In the genomic region with DNA sequence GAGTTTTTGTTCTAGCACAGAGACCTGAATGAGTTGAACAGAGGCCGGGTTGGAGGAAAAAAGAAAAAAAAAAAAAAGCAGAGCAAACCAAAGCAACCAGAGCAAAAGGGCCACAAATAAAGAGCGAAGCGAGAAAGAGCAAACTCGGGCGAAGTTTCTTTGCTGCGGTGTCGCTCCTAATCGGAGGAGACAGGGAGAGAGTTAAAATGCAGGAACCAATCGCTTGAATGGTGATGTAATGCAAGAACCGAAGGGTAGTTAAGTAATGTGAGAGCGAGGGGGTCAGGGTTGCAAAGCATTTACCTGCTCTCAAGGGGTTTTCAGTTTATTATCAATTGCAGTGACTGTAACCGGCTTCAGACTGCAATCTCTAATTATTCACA, we compare ENCODE assay signal across 8 cellular contexts.
DNase-seq lines count a peak whose midpoint lies in the region; ATAC-seq and TF ChIP-seq lines count a peak whose summit lies in the region.

No MANE protein-coding gene starts in this region.

- H3K36me3 Mint-ChIP-seq in activated naive CD4-positive, alpha-beta T cell treated with anti-CD3 and anti-CD28 coated beads for 36 hours (ENCODE audit: low read depth), result no peaks in the 10 kb centered on the region

- TSS peak; percentile 73 for BruUV-seq in mammary epithelial cell (replicated peaks; lab: Mats Ljungman, UMichigan)

- no peaks in the 10 kb centered on the region for H3K4me1 Mint-ChIP-seq in activated naive CD4-positive, alpha-beta T cell treated with anti-CD3 and anti-CD28 coated beads for 36 hours (ENCODE audit: low read depth)

- H3K27ac Mint-ChIP-seq in activated naive CD4-positive, alpha-beta T cell treated with anti-CD3 and anti-CD28 coated beads for 36 hours, result no peak overlapping the region

- peaks cover 26% of the 10 kb centered on the region for H3K27me3 Mint-ChIP-seq in activated naive CD4-positive, alpha-beta T cell treated with anti-CD3 and anti-CD28 coated beads for 36 hours (ENCODE audit: low read depth)

- peaks cover 31% of the 10 kb centered on the region for H3K79me2 ChIP-seq in mammary epithelial cell (ENCODE audit: insufficient read depth, low read length)

- intact Hi-C loops in mammary epithelial cell (cut with micrococcal nuclease), result loop anchor here (1.0 to 5.0 kb wide), 3 partner anchors 12 to 171 kb away; no protein-coding TSS in a partner anchor
- intact Hi-C loops in thyroid gland (cut with DNase I), result no loop called here
- intact Hi-C loops in activated naive CD4-positive, alpha-beta T cell treated with anti-CD3 and anti-CD28 coated beads for 36 hours (cut with micrococcal nuclease), result loop anchor here (5.0 kb wide), 1 partner anchor 389 kb away; no protein-coding TSS in a partner anchor

- H3K4me3 Mint-ChIP-seq in activated naive CD4-positive, alpha-beta T cell treated with anti-CD3 and anti-CD28 coated beads for 36 hours, result no peak overlapping the region

- no peak for ATAC-seq in GM21381 (IDR thresholded peaks at IDR 0.05; ENCODE audit: unreplicated experiment)

- in situ Hi-C loops in mammary epithelial cell (cut with MboI; ENCODE audit: low sequenced_read_pairs in 2 of 2), result no loop called here

- no peak for TF ChIP-seq POLR2A in thyroid gland (IDR thresholded peaks at IDR 0.05)

- CTCF ChIA-PET in mammary epithelial cell (lab: Charles Lee; ENCODE audit: low non-redundant PET), result interaction anchor here (1.1 kb wide), 1 partner anchor 115 kb away, joined by 3 read pairs; no protein-coding TSS in a partner anchor
- CTCF ChIA-PET in activated naive CD4-positive, alpha-beta T cell treated with anti-CD3 and anti-CD28 coated beads for 36 hours (lab: Charles Lee), result interaction anchor here (1.4 kb wide), 1 partner anchor 298 kb away, joined by 3 read pairs; no protein-coding TSS in a partner anchor

- H3K9ac ChIP-seq in mammary epithelial cell (ENCODE audit: insufficient read depth, low read length), result peak overlapping the region; percentile 100

- H3K9me3 ChIP-seq in mammary epithelial cell (replicated peaks; ENCODE audit: insufficient read depth, low read length), result no peaks in the 10 kb centered on the region
- no peaks in the 10 kb centered on the region for H3K9me3 ChIP-seq in thyroid gland

- H3K4me1 ChIP-seq in mammary epithelial cell (ENCODE audit: insufficient read depth, low read length) (peaks cover 25% of the 10 kb centered on the region), thyroid gland (peaks cover 9 to 36% of the 10 kb centered on the region in 2 donors)

- no peaks in the 10 kb centered on the region for H4K20me1 ChIP-seq in mammary epithelial cell (ENCODE audit: insufficient read depth, low read length)

- peak overlapping the region; percentile 88 for H3K4me2 ChIP-seq in mammary epithelial cell (ENCODE audit: insufficient read depth, low read depth, low read length)

- WGBS in mammary epithelial cell (ENCODE audit: low coverage, missing lambda C conversion rate), result 3% methylated on average over 10 of the region's 12 CpGs
- 17 to 25% methylated on average over 12 of the region's 12 CpGs for WGBS in thyroid gland, 2 donors

- no peak for TF ChIP-seq CTCF in mammary epithelial cell (conservative IDR thresholded peaks at IDR 0.05 in 1 of 2, IDR thresholded peaks at IDR 0.05 in 1 of 2; ENCODE audit: extremely low read depth in 1 of 2, insufficient read depth in 1 of 2, low read depth in 1 of 2, low read length in 2 of 2)
- no peak for TF ChIP-seq CTCF in thyroid gland (IDR thresholded peaks at IDR 0.05)

- H3K27ac ChIP-seq in mammary epithelial cell (ENCODE audit: insufficient read depth, low read depth, low read length) (peak overlapping the region; percentile 98), thyroid gland (peak overlapping the region; percentile 27 to 62 (median 41))

- H3K4me3 ChIP-seq in mammary epithelial cell (replicated peaks in 1 of 3; ENCODE audit: insufficient read depth in 1 of 3, low read depth in 2 of 3, low read length in 3 of 3), result peak overlapping the region; percentile 47 to 99 (median 79)
- H3K4me3 ChIP-seq in thyroid gland (replicated peaks in 1 of 3), result peak overlapping the region in 1 of 3 donors; percentile 15

- no peaks in the 10 kb centered on the region for H3K36me3 ChIP-seq in mammary epithelial cell (ENCODE audit: insufficient read depth, low read length)
- no peaks in the 10 kb centered on the region for H3K36me3 ChIP-seq in thyroid gland

- H2AFZ ChIP-seq in mammary epithelial cell (ENCODE audit: low read depth, low read length), result peak overlapping the region; percentile 66

- dilution Hi-C loops in mammary epithelial cell (cut with HindIII; ENCODE audit: low sequenced_read_pairs), result no loop called here

- DNase-seq in NCI-H748 (lab: John Stamatoyannopoulos, UW; ENCODE audit: unreplicated experiment) (peak; percentile 54), NCI-H748 treated with DMSO at 0.1 percent for 48 hours (lab: John Stamatoyannopoulos, UW) (no peak), mammary epithelial cell (peak; percentile 78), kidney tubule cell (ENCODE audit: low spot score) (peak; percentile 81), thyroid gland (no peak), NCI-H187 (lab: John Stamatoyannopoulos, UW) (no peak)
- DNase-seq in activated naive CD4-positive, alpha-beta T cell treated with anti-CD3 and anti-CD28 coated beads for 36 hours, result no peak

- H3K27me3 ChIP-seq in mammary epithelial cell (ENCODE audit: insufficient read depth, low read length) (no peaks in the 10 kb centered on the region), thyroid gland (no peaks in the 10 kb centered on the region)

- no peaks in the 10 kb centered on the region for H3K9me3 Mint-ChIP-seq in activated naive CD4-positive, alpha-beta T cell treated with anti-CD3 and anti-CD28 coated beads for 36 hours

Comparison
In these comparisons a context has a peak if more than half of its experiments do, and no peak if none do; other contexts are left out.
1. DNase-seq: peak in NCI-H748 (single experiment), mammary epithelial cell (single experiment) and kidney tubule cell (single experiment); none in NCI-H748 treated with DMSO at 0.1 percent for 48 hours (single experiment), thyroid gland (0 of 2), activated naive CD4-positive, alpha-beta T cell treated with anti-CD3 and anti-CD28 coated beads for 36 hours (single experiment) and NCI-H187 (0 of 2).